ENCODE assay signal across 13 cellular contexts in genomic region chr22:48949375-48950149, GRCh38.
"Had no signal": no experiment of that assay in that cellular context is flagged by ENCODE, and none has a peak within 500 bp of the region (broad histone marks: within the 10 kb centered on the region; RNA-seq: fewer than 3 reads in every experiment).

No MANE protein-coding gene starts in this region.

- H3K4me1 Mint-ChIP-seq: activated naive CD4-positive, alpha-beta T cell treated with anti-CD3 and anti-CD28 coated beads, Interleukin-2, amount 50 U/mL, for 24 hours had no signal

- DNase-seq: activated CD4-positive, alpha-beta T cell treated with anti-CD3 and anti-CD28 coated beads for 4 hours; activated T-cell treated with anti-CD3 and anti-CD28 coated beads for 4 hours; central memory CD4-positive, alpha-beta T cell; mammary epithelial cell; retina; T-helper 1 cell; WERI-Rb-1 had no signal

- H3K4me3 Mint-ChIP-seq: activated naive CD4-positive, alpha-beta T cell treated with anti-CD3 and anti-CD28 coated beads, Interleukin-2, amount 50 U/mL, for 24 hours; nephron progenitor cell; stimulated activated memory B cell treated with anti-CD40 and anti-IgM and Interleukin-4, amounts not matched to agents 10 μg/mL and 1 μg/mL and 100 μg/mL, for 72 hours had no signal

- H3K4me2 ChIP-seq: smooth muscle cell had no signal

- H3K27ac Mint-ChIP-seq: activated naive CD4-positive, alpha-beta T cell treated with anti-CD3 and anti-CD28 coated beads, Interleukin-2, amount 50 U/mL, for 24 hours; nephron progenitor cell; stimulated activated memory B cell treated with anti-CD40 and anti-IgM and Interleukin-4, amounts not matched to agents 10 μg/mL and 1 μg/mL and 100 μg/mL, for 72 hours had no signal

- H3K36me3 Mint-ChIP-seq: activated naive CD4-positive, alpha-beta T cell treated with anti-CD3 and anti-CD28 coated beads, Interleukin-2, amount 50 U/mL, for 24 hours had no signal

- H3K4me3 ChIP-seq: SK-N-MC, smooth muscle cell had no signal

- H3K9me3 Mint-ChIP-seq: activated naive CD4-positive, alpha-beta T cell treated with anti-CD3 and anti-CD28 coated beads, Interleukin-2, amount 50 U/mL, for 24 hours; nephron progenitor cell; stimulated activated memory B cell treated with anti-CD40 and anti-IgM and Interleukin-4, amounts not matched to agents 10 μg/mL and 1 μg/mL and 100 μg/mL, for 72 hours had no signal

- H3K9ac ChIP-seq: parathyroid adenoma had no signal

- H3K36me3 ChIP-seq: WERI-Rb-1 had no signal

- H3K27ac ChIP-seq: parathyroid adenoma, SK-N-MC, WERI-Rb-1 had no signal

- ATAC-seq: stimulated activated memory B cell treated with anti-CD40 and anti-IgM and Interleukin-4, amounts not matched to agents 10 μg/mL and 1 μg/mL and 100 μg/mL, for 72 hours had no signal

- H3K4me1 ChIP-seq: parathyroid adenoma had no signal
